In the genomic region with DNA sequence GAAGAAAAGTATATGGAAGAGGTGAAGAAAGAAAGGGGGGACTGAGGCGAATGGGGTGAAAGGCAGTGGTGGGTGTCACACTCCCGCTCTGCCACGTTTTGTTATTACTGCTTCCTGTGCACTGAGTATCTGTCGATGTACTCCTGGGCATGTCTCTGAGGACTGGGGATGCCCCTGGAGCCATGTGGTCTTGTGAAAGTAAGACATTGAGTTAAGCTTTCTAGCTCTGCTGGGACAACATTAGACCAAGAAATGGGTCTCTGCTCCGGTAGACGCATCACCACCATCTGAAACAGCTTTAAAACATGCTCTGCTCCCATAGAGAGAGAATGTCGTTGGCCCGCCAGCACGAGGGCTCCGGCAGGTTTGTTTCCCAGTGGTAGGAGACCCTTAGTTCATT, we compare ENCODE assay signal across 14 cellular contexts. TPM values are rescaled to one million over a fixed set of nuclear protein-coding genes. Genes with fewer than 3 reads are reported as not detected.
DNase-seq lines count a peak whose midpoint lies in the region; ATAC-seq and TF ChIP-seq lines count a peak whose summit lies in the region.
"Had no signal": no experiment of that assay in that cellular context is flagged by ENCODE, and none has a peak within 500 bp of the region (broad histone marks: within the 10 kb centered on the region; RNA-seq: fewer than 3 reads in every experiment).

No MANE protein-coding gene starts in this region.

- WGBS in heart right ventricle, 2 donors, result 83 to 85% methylated on average over 10 of the region's 10 CpGs

- intact Hi-C loops in heart right ventricle (cut with DNase I), result no loop called here

- no peak overlapping the region for H3K4me3 ChIP-seq in coronary artery
- H3K4me3 ChIP-seq in heart right ventricle, result no peak overlapping the region
- H3K4me3 ChIP-seq: cardiac muscle cell had no signal

- TF ChIP-seq CTCF in coronary artery (IDR thresholded peaks at IDR 0.05) (no peak), heart right ventricle (IDR thresholded peaks at IDR 0.05) (no peak)

- H3K4me1 ChIP-seq in heart right ventricle, result peaks cover 0 to 5% (median 0%) of the 10 kb centered on the region in 9 donors

- no peaks in the 10 kb centered on the region for H3K9me3 ChIP-seq in heart right ventricle

- H3K27me3 ChIP-seq in heart right ventricle, result peaks cover 0 to 12% (median 0%) of the 10 kb centered on the region in 7 donors
- H3K27me3 ChIP-seq: cardiac muscle cell had no signal

- no peaks in the 10 kb centered on the region for H3K36me3 ChIP-seq in heart right ventricle
- H3K36me3 ChIP-seq: cardiac muscle cell had no signal

- H3K27ac ChIP-seq in coronary artery (no peak overlapping the region), heart right ventricle (no peak overlapping the region)
- H3K27ac ChIP-seq: cardiac muscle cell, KMS-11 had no signal

- ATAC-seq in GM18868 (IDR thresholded peaks at IDR 0.05; ENCODE audit: unreplicated experiment) (peak; percentile 70), GM21423 (IDR thresholded peaks at IDR 0.05; ENCODE audit: unreplicated experiment) (peak; percentile 32), HG03378 (IDR thresholded peaks at IDR 0.05; ENCODE audit: unreplicated experiment) (peak; percentile 47), heart right ventricle (no peak), GM19397 (IDR thresholded peaks at IDR 0.05; ENCODE audit: unreplicated experiment) (no peak)

- peak; percentile 12 for DNase-seq in coronary artery (ENCODE audit: low spot score)
- DNase-seq in heart right ventricle, result no peak
- DNase-seq in NCI-H1417 treated with DMSO at 0.1 percent for 48 hours (lab: John Stamatoyannopoulos, UW), result no peak
- no peak for DNase-seq in NCI-H2171 treated with DMSO at 0.1 percent for 48 hours (lab: John Stamatoyannopoulos, UW)
- DNase-seq: DND-41, NCI-H146, occipital lobe had no signal

RNA-seq across cellular contexts. Expression of a gene that starts 40.0 kb away (rescaled TPM):
- 1 to 10 TPM in 2 of 10 donors, under 1 TPM in 7, not detected in 1; 0.05 to 3.6 (median 0.32) TPM for total RNA-seq in heart right ventricle
- under 1 TPM; 0.04 to 0.15 TPM for polyA plus RNA-seq in heart right ventricle
- total RNA-seq: cardiac muscle cell, mesothelial cell of epicardium had no signal
- polyA plus RNA-seq: cardiac muscle cell had no signal

Comparison
In these comparisons a context has a peak if more than half of its experiments do, and no peak if none do; other contexts are left out.
1. ATAC-seq: peak in GM18868 (single experiment), GM21423 (single experiment) and HG03378 (single experiment); none in heart right ventricle (0 of 8) and GM19397 (single experiment).